ENCODE assay signal across 8 cellular contexts in genomic region chr7:130669051-130669700, GRCh38. TPM values are rescaled to one million over a fixed set of nuclear protein-coding genes. Genes with fewer than 3 reads are reported as not detected.
DNase-seq lines count a peak whose midpoint lies in the region; ATAC-seq, FAIRE-seq and TF ChIP-seq lines count a peak whose summit lies in the region.

No MANE protein-coding gene starts in this region.

- dilution Hi-C loops in keratinocyte (cut with MboI; ENCODE audit: extremely low pct_ligation_motif_present, low sequenced_read_pairs): no loop called here

- H3K9me3 ChIP-seq in MG63 (no peaks in the 10 kb centered on the region), GM12878 (replicated peaks; ENCODE audit: control insufficient read depth, insufficient read depth, low read length) (no peaks in the 10 kb centered on the region), keratinocyte (ENCODE audit: control insufficient read depth, low read depth, low read length) (no peaks in the 10 kb centered on the region), stomach smooth muscle (ENCODE audit: control insufficient read depth in 2 of 2, low read length in 2 of 2) (no peaks in the 10 kb centered on the region)

- H3K4me1 ChIP-seq in GM12878 (ENCODE audit: control insufficient read depth, insufficient read depth, low read length): no peaks in the 10 kb centered on the region
- peaks cover 3% of the 10 kb centered on the region for H3K4me1 ChIP-seq in keratinocyte (ENCODE audit: control insufficient read depth, extremely low read depth, insufficient read depth, low read length)
- H3K4me1 ChIP-seq in stomach smooth muscle (ENCODE audit: control insufficient read depth, insufficient read depth, low read length): peaks cover 8% of the 10 kb centered on the region

- H3K4me2 ChIP-seq in GM12878 (ENCODE audit: control insufficient read depth, insufficient read depth): peak overlapping the region; percentile 91
- H3K4me2 ChIP-seq in keratinocyte (ENCODE audit: control insufficient read depth, extremely low read depth, insufficient read depth, low read depth, low read length): peak overlapping the region; percentile 72

- in situ Hi-C loops in GM12878 (cut with MboI): no loop called here

- no peaks in the 10 kb centered on the region for H3K27me3 ChIP-seq in MG63
- H3K27me3 ChIP-seq in GM12878 (replicated peaks in 1 of 2; ENCODE audit: control insufficient read depth in 2 of 2, insufficient read depth in 2 of 2, low read length in 1 of 2): no peaks in the 10 kb centered on the region
- H3K27me3 ChIP-seq in keratinocyte (ENCODE audit: control insufficient read depth, extremely low read depth, insufficient read depth, low read length): no peaks in the 10 kb centered on the region
- H3K27me3 ChIP-seq in stomach smooth muscle (ENCODE audit: control insufficient read depth in 1 of 2, insufficient read depth in 2 of 2, low read length in 2 of 2): no peaks in the 10 kb centered on the region

- FAIRE-seq in GM12878 (lab: Jason Lieb, UNC) (no peak), keratinocyte (lab: Jason Lieb, UNC) (no peak)

- H3K4me3 ChIP-seq in GM12864 (ENCODE audit: low read depth, low read length) (peak overlapping the region; percentile 68), MG63 (peak overlapping the region; percentile 68), GM12878 (peak overlapping the region; percentile 88), keratinocyte (ENCODE audit: control insufficient read depth in 2 of 3, extremely low read depth in 1 of 3, insufficient read depth in 2 of 3, low read depth in 1 of 3, low read length in 3 of 3) (peak overlapping the region; percentile 63 to 80 (median 70)), stomach smooth muscle (ENCODE audit: low read length in 2 of 2) (peak overlapping the region; percentile 61 to 89)

- 6% methylated on average over 16 of the region's 16 CpGs for WGBS in GM12878 (ENCODE audit: insufficient coverage, insufficient replicate concordance, low lambda C conversion rate, missing lambda C conversion rate)

- CTCF ChIA-PET in GM12878 (lab: Yijun Ruan, JAX): interaction anchor here (1.3 kb wide), 1 partner anchor 13 kb away, joined by 4 read pairs; no protein-coding TSS in a partner anchor

- TF ChIP-seq CTCF in GM12864 (IDR thresholded peaks at IDR 0.05; ENCODE audit: low read depth, low read length, missing control alignments) (no peak), GM12878 (IDR thresholded peaks at IDR 0.05 in 2 of 3, conservative IDR thresholded peaks at IDR 0.05 in 1 of 3; ENCODE audit: control insufficient read depth in 2 of 3, extremely low read depth in 1 of 3, insufficient read depth in 1 of 3, low read depth in 3 of 3, low read length in 3 of 3) (no peak), keratinocyte (optimal IDR thresholded peaks at IDR 0.05 in 1 of 3, IDR thresholded peaks at IDR 0.05 in 1 of 3, conservative IDR thresholded peaks at IDR 0.05 in 1 of 3; ENCODE audit: extremely low read depth in 1 of 3, insufficient read depth in 2 of 3, low read length in 3 of 3) (no peak)

- no peak for TF ChIP-seq RAD21 in GM12878 (IDR thresholded peaks at IDR 0.05; ENCODE audit: insufficient read depth, low read depth, low read length)

- no peak for TF ChIP-seq EP300 in GM12878 (IDR thresholded peaks at IDR 0.05; ENCODE audit: borderline replicate concordance in 1 of 2, control insufficient read depth in 1 of 2, low read depth in 2 of 2, low read length in 2 of 2)

- RAD21 ChIA-PET in GM12878 (lab: Charles Lee; ENCODE audit: unreplicated experiment): no interaction called here

- DNase-seq in GM12864 (ENCODE audit: low read depth) (no peak), MG63 (no peak), GM12878 (ENCODE audit: low read depth, low spot score) (no peak), keratinocyte (ENCODE audit: low read depth, low spot score) (no peak), middle frontal gyrus (ENCODE audit: extremely low spot score, low spot score) (no peak)

- peak overlapping the region; percentile 37 for H3K9ac ChIP-seq in GM12878 (ENCODE audit: control insufficient read depth, insufficient read depth, low read length)
- H3K9ac ChIP-seq in keratinocyte (ENCODE audit: control insufficient read depth, extremely low read depth, insufficient read depth, low read length): peak overlapping the region; percentile 69
- peak overlapping the region; percentile 63 to 71 for H3K9ac ChIP-seq in stomach smooth muscle (ENCODE audit: low read length in 2 of 2)

- intact Hi-C loops in GM12878 (cut with micrococcal nuclease; ENCODE audit: unreplicated experiment): no loop called here

- no peaks in the 10 kb centered on the region; the same call in 1 of the 2 replicates for H3K79me2 ChIP-seq in GM12878 (ENCODE audit: control insufficient read depth, insufficient read depth, low read length)
- no peaks in the 10 kb centered on the region for H3K79me2 ChIP-seq in keratinocyte (ENCODE audit: control insufficient read depth, insufficient read depth, low read length)

- H3K36me3 ChIP-seq in MG63 (no peaks in the 10 kb centered on the region; the same call in 1 of the 2 replicates), GM12878 (ENCODE audit: control insufficient read depth in 2 of 2, insufficient read depth in 2 of 2, low read length in 1 of 2) (no peaks in the 10 kb centered on the region), keratinocyte (ENCODE audit: control insufficient read depth in 2 of 2, extremely low read depth in 1 of 2, insufficient read depth in 2 of 2, low read length in 2 of 2) (no peaks in the 10 kb centered on the region), stomach smooth muscle (ENCODE audit: control insufficient read depth in 2 of 2, insufficient read depth in 2 of 2, low read length in 2 of 2) (peaks cover 0 to 2% of the 10 kb centered on the region in 2 donors)

- H3K27ac ChIP-seq in GM12878 (ENCODE audit: control insufficient read depth, insufficient read depth): no peak overlapping the region
- no peak overlapping the region for H3K27ac ChIP-seq in keratinocyte (ENCODE audit: control insufficient read depth, insufficient read depth, low read length)
- H3K27ac ChIP-seq in stomach smooth muscle (ENCODE audit: low read length): peak overlapping the region; percentile 46

- ATAC-seq in GM21723 (IDR thresholded peaks at IDR 0.05; ENCODE audit: unreplicated experiment) (peak; percentile 35), GM12878 (peak; percentile 51), HG03457 (IDR thresholded peaks at IDR 0.05; ENCODE audit: unreplicated experiment) (no peak)

- no peaks in the 10 kb centered on the region for H4K20me1 ChIP-seq in GM12878 (ENCODE audit: control insufficient read depth, insufficient read depth)
- H4K20me1 ChIP-seq in keratinocyte (ENCODE audit: control insufficient read depth, extremely low read depth, insufficient read depth, low read length): no peaks in the 10 kb centered on the region

- TSS peak; percentile 94 for BruUV-seq in GM12878 (replicated peaks; lab: Mats Ljungman, UMichigan)

- no peak for TF ChIP-seq POLR2A in GM12878 (IDR thresholded peaks at IDR 0.05; ENCODE audit: low read depth, low read length)

- SMC1A ChIA-PET in GM12878 (lab: Charles Lee; ENCODE audit: uncharacterized antibody, unreplicated experiment): no interaction called here

- H2AFZ ChIP-seq in GM12878 (ENCODE audit: control insufficient read depth, low read depth, low read length): peak overlapping the region; percentile 69
- peak overlapping the region; percentile 35 for H2AFZ ChIP-seq in keratinocyte (ENCODE audit: control insufficient read depth, low read length)

- POLR2A ChIA-PET in GM12878 (lab: Charles Lee): no interaction called here

- no peaks in the 10 kb centered on the region for H3K9me1 ChIP-seq in keratinocyte (ENCODE audit: control insufficient read depth, extremely low read depth, insufficient read depth, low read length)

RNA-seq across cellular contexts. Expression of gene COPG2, which starts 0.6 kb away (rescaled TPM):
- 32.0 and 40.1 TPM in 2 replicates for total RNA-seq in MG63 (2014; rRNA removed; shearing (Covaris generic); ENCODE audit: low replicate concordance)
- 24.2 and 25.2 TPM in 2 replicates for total RNA-seq in GM12878 (2013; cell fraction: nucleolus; rRNA removed)
- 17.7 and 20.7 TPM in 2 replicates for total RNA-seq in GM12878 (2014; rRNA removed)
- 15.7 and 16.6 TPM in 2 replicates for total RNA-seq in GM12878 (2014; rRNA removed; fragmentation: Illumina TruSeq; extraction: Trizol)
- total RNA-seq in GM12878 (2021): 23.8 and 25.2 TPM in 2 replicates
- polyA plus RNA-seq in GM12878 (2011; ENCODE audit: low read depth): 16.3 TPM
- polyA plus RNA-seq in GM12878 (2011; rRNA removed): 37.8 and 47.4 TPM in 2 replicates
- 23.8 and 32.5 TPM in 2 replicates for polyA plus RNA-seq in GM12878 (2011; cell fraction: cytosol; rRNA removed)
- 11.5 and 14.1 TPM in 2 replicates for polyA plus RNA-seq in GM12878 (2011; cell fraction: nucleus; rRNA removed)
- polyA plus RNA-seq in GM12878 (2012): 13.5 and 17.7 TPM in 2 replicates
- 29.6 and 38.4 TPM in 2 replicates for polyA plus RNA-seq in GM12878 (2014; fragmentation: Illumina TruSeq; extraction: Trizol)
- 1 to 10 TPM; 3.4 to 3.9 TPM for polyA plus RNA-seq in GM12878 (2014; fragmentation: Nextera tagmentation; extraction: Ambion mirVana)
- 16.8 and 21.3 TPM in 2 replicates for polyA plus RNA-seq in GM12878 (2014; rRNA removed)
- polyA plus RNA-seq in GM12878 (2016; fragmentation: Nextera tagmentation; extraction: Ambion mirVana): 1 to 10 TPM; 4.0 to 4.2 TPM
- 52.4 and 65.5 TPM in 2 replicates for polyA minus RNA-seq in GM12878 (2011; rRNA and poly(A)+ RNA removed)
- polyA minus RNA-seq in GM12878 (2011; cell fraction: cytosol; rRNA and poly(A)+ RNA removed): 16.7 and 17.6 TPM in 2 replicates
- 10.0 and 10.9 TPM in 2 replicates for polyA minus RNA-seq in GM12878 (2011; cell fraction: nucleus; rRNA and poly(A)+ RNA removed)
- 31.6 to 38.8 TPM (median 35.6 TPM) in 3 replicates for polyA plus RNA-seq in keratinocyte
- polyA plus RNA-seq in keratinocyte (2011; ENCODE audit: low read depth): 16.7 TPM
- polyA plus RNA-seq in keratinocyte (2011; cell fraction: cytosol; rRNA removed): 24.0 and 42.0 TPM in 2 replicates
- 42.2 and 45.0 TPM in 2 replicates for polyA plus RNA-seq in keratinocyte (2011; cell fraction: nucleus; rRNA removed)
- 16.7 and 20.6 TPM in 2 replicates for polyA plus RNA-seq in keratinocyte (2012; ENCODE audit: low replicate concordance)
- 12.2 to 54.2 TPM (median 45.6 TPM) in 3 replicates for polyA minus RNA-seq in keratinocyte
- 26.9 TPM for polyA minus RNA-seq in keratinocyte (2011; cell fraction: cytosol; rRNA and poly(A)+ RNA removed)
- polyA minus RNA-seq in keratinocyte (2011; cell fraction: nucleus; rRNA and poly(A)+ RNA removed): 25.6 and 45.4 TPM in 2 replicates

RNA-seq across cellular contexts. Expression of gene TSGA13, which starts 17.2 kb away (rescaled TPM):
- total RNA-seq in MG63 (2014; rRNA removed; shearing (Covaris generic); ENCODE audit: low replicate concordance): not detected in 2 replicates
- total RNA-seq in GM12878 (2013; cell fraction: nucleolus; rRNA removed): not detected in 2 replicates
- not detected in 2 replicates for total RNA-seq in GM12878 (2014; rRNA removed)
- not detected in 2 replicates for total RNA-seq in GM12878 (2014; rRNA removed; fragmentation: Illumina TruSeq; extraction: Trizol)
- total RNA-seq in GM12878 (2021): not detected in 2 replicates
- polyA plus RNA-seq in GM12878 (2011; ENCODE audit: low read depth): not detected
- not detected in 2 replicates for polyA plus RNA-seq in GM12878 (2011; rRNA removed)
- not detected in 2 replicates for polyA plus RNA-seq in GM12878 (2011; cell fraction: cytosol; rRNA removed)
- not detected in 2 replicates for polyA plus RNA-seq in GM12878 (2011; cell fraction: nucleus; rRNA removed)
- polyA plus RNA-seq in GM12878 (2012): not detected in 2 replicates
- polyA plus RNA-seq in GM12878 (2014; fragmentation: Illumina TruSeq; extraction: Trizol): not detected in 2 replicates
- polyA plus RNA-seq in GM12878 (2014; fragmentation: Nextera tagmentation; extraction: Ambion mirVana): not detected
- not detected in 2 replicates for polyA plus RNA-seq in GM12878 (2014; rRNA removed)
- not detected for polyA plus RNA-seq in GM12878 (2016; fragmentation: Nextera tagmentation; extraction: Ambion mirVana)
- polyA minus RNA-seq in GM12878 (2011; rRNA and poly(A)+ RNA removed): not detected in 2 replicates
- not detected in 2 replicates for polyA minus RNA-seq in GM12878 (2011; cell fraction: cytosol; rRNA and poly(A)+ RNA removed)
- polyA minus RNA-seq in GM12878 (2011; cell fraction: nucleus; rRNA and poly(A)+ RNA removed): not detected in 2 replicates
- not detected in 3 replicates for polyA plus RNA-seq in keratinocyte
- not detected for polyA plus RNA-seq in keratinocyte (2011; ENCODE audit: low read depth)
- not detected in 2 replicates for polyA plus RNA-seq in keratinocyte (2011; cell fraction: cytosol; rRNA removed)
- polyA plus RNA-seq in keratinocyte (2011; cell fraction: nucleus; rRNA removed): not detected in 2 replicates
- polyA plus RNA-seq in keratinocyte (2012; ENCODE audit: low replicate concordance): not detected in 2 replicates
- polyA minus RNA-seq in keratinocyte: not detected in 3 replicates
- not detected for polyA minus RNA-seq in keratinocyte (2011; cell fraction: cytosol; rRNA and poly(A)+ RNA removed)
- not detected in 2 replicates for polyA minus RNA-seq in keratinocyte (2011; cell fraction: nucleus; rRNA and poly(A)+ RNA removed)
